Comparison of ENCODE assay signal across 23 cellular contexts in genomic region chr16:65105173-65105572, GRCh38. TPM values are rescaled to one million over a fixed set of nuclear protein-coding genes. Genes with fewer than 3 reads are reported as not detected.
"Had no signal": no experiment of that assay in that cellular context is flagged by ENCODE, and none has a peak within 500 bp of the region (broad histone marks: within the 10 kb centered on the region; RNA-seq: fewer than 3 reads in every experiment).

No MANE protein-coding gene starts in this region.

- H3K27me3 Mint-ChIP-seq: activated naive CD8-positive, alpha-beta T cell; central memory CD8-positive, alpha-beta T cell; stimulated activated naive CD8-positive, alpha-beta T cell treated with anti-CD3 and anti-CD28 coated beads, Interleukin-15, Interleukin-2, amounts not matched to agents 100 ng/mL and 50 ng/mL, for 24 hours had no signal

- H3K27ac Mint-ChIP-seq: activated naive CD8-positive, alpha-beta T cell; brain; neural progenitor cell; stimulated activated naive CD8-positive, alpha-beta T cell treated with anti-CD3 and anti-CD28 coated beads, Interleukin-15, Interleukin-2, amounts not matched to agents 100 ng/mL and 50 ng/mL, for 24 hours had no signal

- H3K4me1 Mint-ChIP-seq: central memory CD8-positive, alpha-beta T cell had no signal

- H3K27me3 ChIP-seq: neural progenitor cell, tibial nerve, uterus had no signal

- H3K4me3 Mint-ChIP-seq: activated naive CD8-positive, alpha-beta T cell; central memory CD8-positive, alpha-beta T cell; neural progenitor cell; stimulated activated naive CD8-positive, alpha-beta T cell treated with anti-CD3 and anti-CD28 coated beads, Interleukin-15, Interleukin-2, amounts not matched to agents 100 ng/mL and 50 ng/mL, for 24 hours had no signal

- H3K9ac ChIP-seq: neural progenitor cell had no signal

- H3K4me1 ChIP-seq: psoas muscle, uterus had no signal

- H3K36me3 Mint-ChIP-seq: activated naive CD8-positive, alpha-beta T cell had no signal

- H3K4me3 ChIP-seq: coronary artery, lung, neural progenitor cell, psoas muscle, skin epidermis, tibial nerve, uterus had no signal

- H3K9me3 ChIP-seq: psoas muscle, tibial nerve, uterus had no signal

- ATAC-seq: left cardiac atrium, psoas muscle, right cardiac atrium had no signal

- H2AFZ ChIP-seq: neural progenitor cell had no signal

- H3K36me3 ChIP-seq: neural progenitor cell, tibial nerve, uterus, WERI-Rb-1 had no signal

- H3K27ac ChIP-seq: coronary artery, neural progenitor cell, psoas muscle, skin epidermis, tibial nerve, uterus, WERI-Rb-1 had no signal

- DNase-seq: activated CD4-positive, alpha-beta T cell treated with anti-CD3 and anti-CD28 coated beads for 1 hour; activated CD4-positive, alpha-beta T cell treated with anti-CD3 and anti-CD28 coated beads, Interleukin-2, amount 50 U/mL, for 4 hours; activated gamma-delta T cell; erythroblast; left cardiac atrium; midbrain; psoas muscle; right cardiac atrium; stimulated activated CD4-positive, alpha-beta T cell treated with anti-CD3 and anti-CD28 coated beads, Interleukin-15, amount 100 ng/mL, for 24 hours; stimulated activated CD4-positive, alpha-beta T cell treated with anti-CD3 and anti-CD28 coated beads, Interleukin-2, amount 100 ng/mL, for 48 hours; uterus; WERI-Rb-1 had no signal

RNA-seq across cellular contexts. Expression of gene CDH11, which starts 16.7 kb away (rescaled TPM):
- total RNA-seq: activated CD8-positive, alpha-beta memory T cell treated with anti-CD3 and anti-CD28 coated beads for 36 hours; T-helper 2 cell treated with Interferon-gamma antibody and Interleukin-4, amounts not matched to agents 100 ng/mL and 5 ng/mL, for 36 hours had no signal
